Comparison of ENCODE assay signal across 12 cellular contexts in genomic region chr17:1362065-1362848, GRCh38. TPM values are rescaled to one million over a fixed set of nuclear protein-coding genes. Genes with fewer than 3 reads are reported as not detected.
DNase-seq lines count a peak whose midpoint lies in the region; ATAC-seq, FAIRE-seq and TF ChIP-seq lines count a peak whose summit lies in the region.
"Had no signal": no experiment of that assay in that cellular context is flagged by ENCODE, and none has a peak within 500 bp of the region (broad histone marks: within the 10 kb centered on the region; RNA-seq: fewer than 3 reads in every experiment).

No MANE protein-coding gene starts in this region.

- DNase-seq in Ammon's horn (ENCODE audit: low spot score), result peak; percentile 59
- no peak for DNase-seq in H54 (ENCODE audit: insufficient read length, low spot score)
- no peak for DNase-seq in occipital lobe (lab: John Stamatoyannopoulos, UW)
- DNase-seq in lower leg skin (ENCODE audit: low spot score in 2 of 2), result no peak
- DNase-seq in foreskin keratinocyte, result no peak
- DNase-seq: dorsolateral prefrontal cortex, mesendoderm had no signal

- 43% methylated on average over 10 of the region's 10 CpGs for WGBS in lower leg skin, 2 donors

- peak overlapping the region; percentile 64 for H3K4me3 Mint-ChIP-seq in activated naive CD8-positive, alpha-beta T cell

- H3K27me3 Mint-ChIP-seq in activated naive CD8-positive, alpha-beta T cell, result no peaks in the 10 kb centered on the region

- no peak overlapping the region for H3K4me3 ChIP-seq in muscle layer of duodenum (ENCODE audit: low read depth in 1 of 2, low read length in 2 of 2)
- H3K4me3 ChIP-seq in lower leg skin (ENCODE audit: low read depth, poor library complexity, severe bottlenecking), result no peak overlapping the region
- H3K4me3 ChIP-seq: HAP-1 had no signal

- no peaks in the 10 kb centered on the region for H3K9me3 ChIP-seq in muscle layer of duodenum (ENCODE audit: control insufficient read depth in 1 of 2, low read length in 2 of 2)
- H3K9me3 ChIP-seq: HAP-1 had no signal

- H3K4me1 ChIP-seq in muscle layer of duodenum (ENCODE audit: control insufficient read depth in 1 of 2, insufficient read depth in 2 of 2, low read length in 2 of 2) (peaks cover 9 to 60% of the 10 kb centered on the region in 2 donors), foreskin keratinocyte (peaks cover 26% of the 10 kb centered on the region)

- peaks cover 12 to 18% of the 10 kb centered on the region in 2 donors for H3K36me3 ChIP-seq in muscle layer of duodenum (ENCODE audit: control insufficient read depth in 1 of 2, insufficient read depth in 2 of 2, low read length in 2 of 2)

- no peaks in the 10 kb centered on the region for H3K27me3 ChIP-seq in muscle layer of duodenum (ENCODE audit: low read depth, low read length)
- no peaks in the 10 kb centered on the region for H3K27me3 ChIP-seq in foreskin keratinocyte
- H3K27me3 ChIP-seq: dorsolateral prefrontal cortex had no signal

- peak overlapping the region; percentile 55 for H3K27ac ChIP-seq in muscle layer of duodenum (ENCODE audit: low read length)
- no peak overlapping the region for H3K27ac ChIP-seq in foreskin keratinocyte

- H3K36me3 Mint-ChIP-seq in activated naive CD8-positive, alpha-beta T cell, result peaks cover 9% of the 10 kb centered on the region

- peak overlapping the region; percentile 69 for H3K27ac Mint-ChIP-seq in activated naive CD8-positive, alpha-beta T cell

- H3K9me3 Mint-ChIP-seq in activated naive CD8-positive, alpha-beta T cell (ENCODE audit: low read depth), result no peaks in the 10 kb centered on the region

- peak; percentile 27 for FAIRE-seq in H54 (lab: Jason Lieb, UNC)
- FAIRE-seq: G401.6 had no signal

- intact Hi-C loops in lower leg skin (cut with DNase I; ENCODE audit: low total_unique reads), result loop anchor here (10.0 kb wide), 2 partner anchors 153 to 263 kb away; partner anchors contain the start of genes INPP5K and SLC43A2

- TF ChIP-seq CTCF in lower leg skin (IDR thresholded peaks at IDR 0.05) (no peak), foreskin keratinocyte (conservative IDR thresholded peaks at IDR 0.05) (no peak)

- ATAC-seq in foreskin keratinocyte (no peak), GM19324 (IDR thresholded peaks at IDR 0.05; ENCODE audit: low FRiP score, unreplicated experiment) (no peak)

- peaks cover 60% of the 10 kb centered on the region for H3K4me1 Mint-ChIP-seq in activated naive CD8-positive, alpha-beta T cell (ENCODE audit: low read depth)

- TF ChIP-seq POLR2A in H54 (IDR thresholded peaks at IDR 0.05; ENCODE audit: low read depth, low read length) (no peak), lower leg skin (IDR thresholded peaks at IDR 0.05) (no peak)

RNA-seq across cellular contexts. Expression of gene YWHAE, which starts 37.8 kb away (rescaled TPM):
- total RNA-seq in occipital lobe, result 515 TPM
- total RNA-seq in lower leg skin, result 100 to 1,000 TPM; 431 to 648 (median 506) TPM
- total RNA-seq in foreskin keratinocyte, result 582 and 629 TPM in 2 replicates
- polyA plus RNA-seq in foreskin keratinocyte, result 540 and 664 TPM in 2 replicates
